1 cellular context compared by ENCODE assay signal in the genomic region with DNA sequence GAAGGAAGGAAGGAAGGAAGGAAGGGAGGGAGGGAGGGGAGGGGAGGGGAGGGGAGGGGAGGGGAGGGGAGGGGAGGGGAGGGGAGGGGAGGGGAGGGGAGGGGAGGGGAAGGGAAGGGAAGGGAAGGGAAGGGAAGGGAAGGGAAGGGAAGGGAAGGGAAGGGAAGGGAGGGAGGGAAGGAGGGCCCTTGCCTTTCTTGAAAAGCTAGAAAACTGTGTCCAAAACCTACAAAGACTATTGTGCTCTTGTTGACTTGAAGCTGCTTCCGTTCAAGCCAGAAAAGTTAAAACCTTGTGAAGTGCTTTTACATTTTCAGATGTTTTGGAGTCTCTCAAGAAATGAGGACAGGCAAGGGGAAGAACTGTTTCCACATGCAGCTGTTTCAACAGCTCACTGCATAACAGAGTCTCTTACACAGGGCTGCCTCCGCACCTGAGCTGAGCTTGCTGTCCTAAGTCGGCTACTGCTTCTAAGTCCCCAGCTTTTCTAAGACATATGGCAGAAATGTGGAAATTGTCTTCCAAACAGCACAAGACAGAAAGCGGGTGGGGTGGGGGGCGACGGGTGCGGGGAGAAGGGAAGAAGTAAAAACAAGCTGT.
A peak's percentile ranks its signal among the peaks of the same experiment; 100 is the strongest.
TF ChIP-seq lines count a peak whose summit lies in the region.

No MANE protein-coding gene starts in this region.

TF ChIP-seq in K562, 482 proteins besides CTCF, POLR2A, EP300 and RAD21:
- TF ChIP-seq ZNF778 (CRISPR knock-in tag; IDR thresholded peaks at IDR 0.05) (no peak), CREBBP (IDR thresholded peaks at IDR 0.05; ENCODE audit: low read depth, low read length) (no peak), E2F3 (CRISPR knock-in tag; IDR thresholded peaks at IDR 0.05) (no peak), HNRNPK (IDR thresholded peaks at IDR 0.05; ENCODE audit: low read depth, low read length, poor library complexity, severe bottlenecking) (peak; percentile 13), ZNF551 (CRISPR knock-in tag; IDR thresholded peaks at IDR 0.05) (no peak), ZFP36 (IDR thresholded peaks at IDR 0.05; ENCODE audit: low read depth, low read length, partially characterized antibody) (no peak), MECOM (CRISPR knock-in tag; IDR thresholded peaks at IDR 0.05) (no peak), PCBP2 (IDR thresholded peaks at IDR 0.05; ENCODE audit: low read depth, low read length, poor library complexity, severe bottlenecking) (peak; percentile 25), ZNF146 (CRISPR knock-in tag; IDR thresholded peaks at IDR 0.05; ENCODE audit: unreplicated experiment) (no peak), EWSR1 (IDR thresholded peaks at IDR 0.05; ENCODE audit: borderline replicate concordance, low read depth, partially characterized antibody) (no peak), PCBP1 (IDR thresholded peaks at IDR 0.05; ENCODE audit: low read depth, low read length, poor library complexity, severe bottlenecking) (peak; percentile 67)
